ENCODE assay signal across 17 cellular contexts in genomic region chr1:204337047-204337446, GRCh38.
"Had no signal": no experiment of that assay in that cellular context is flagged by ENCODE, and none has a peak within 500 bp of the region (broad histone marks: within the 10 kb centered on the region; RNA-seq: fewer than 3 reads in every experiment).

No MANE protein-coding gene starts in this region.

- H3K27me3 ChIP-seq: ascending aorta, dorsolateral prefrontal cortex, gastrocnemius medialis, spleen had no signal

- H3K9me3 ChIP-seq: ascending aorta, gastrocnemius medialis, lower lobe of right lung, spleen, tibial artery had no signal

- H3K27ac ChIP-seq: ascending aorta, epithelial cell of prostate, gastrocnemius medialis, lower lobe of right lung, spleen, tibial artery had no signal

- DNase-seq: activated CD8-positive, alpha-beta memory T cell treated with anti-CD3 and anti-CD28 coated beads for 24 hours; activated CD8-positive, alpha-beta memory T cell treated with anti-CD3 and anti-CD28 coated beads, Interleukin-2, amount 50 U/mL, for 48 hours; activated effector memory CD4-positive, alpha-beta T cell treated with Interleukin-2 at 50 U/mL for 16 hours; activated naive CD4-positive, alpha-beta T cell treated with anti-CD3 and anti-CD28 coated beads, Interleukin-2, amount 10 ng/mL, durations not matched to agents 7 days and 5 days; activated naive CD8-positive, alpha-beta T cell treated with anti-CD3 and anti-CD28 coated beads, Interleukin-2, amount 50 U/mL, for 24 hours; activated T-cell treated with anti-CD3 and anti-CD28 coated beads, Interleukin-2, amount 50 U/mL, for 48 hours; dorsolateral prefrontal cortex; gastrocnemius medialis; lower lobe of right lung; spleen; stimulated activated CD4-positive, alpha-beta T cell treated with anti-CD3 and anti-CD28 coated beads, Interleukin-4, amount 100 ng/mL, for 4 hours; stimulated activated naive B cell treated with anti-CD40 and anti-IgM and Interleukin-4, amounts not matched to agents 10 μg/mL and 1 μg/mL and 100 μg/mL, for 72 hours; tibial artery had no signal

- ATAC-seq: activated CD4-positive, CD25-positive, alpha-beta regulatory T cell treated with anti-CD3 and anti-CD28 coated beads, Interleukin-2, amount 50 U/mL, for 24 hours; activated naive CD8-positive, alpha-beta T cell treated with anti-CD3 and anti-CD28 coated beads, Interleukin-2, amount 50 U/mL, for 24 hours; gastrocnemius medialis; lower lobe of right lung; stimulated activated naive B cell treated with anti-CD40 and anti-IgM and Interleukin-4, amounts not matched to agents 10 μg/mL and 1 μg/mL and 100 μg/mL, for 72 hours had no signal

- FAIRE-seq: urothelium cell line had no signal

- H3K36me3 ChIP-seq: ascending aorta, gastrocnemius medialis, lower lobe of right lung, spleen, tibial artery had no signal

- H3K4me1 ChIP-seq: ascending aorta, lower lobe of right lung, tibial artery had no signal

- H3K4me3 ChIP-seq: ascending aorta, dorsolateral prefrontal cortex, gastrocnemius medialis, lower lobe of right lung, spleen, tibial artery had no signal
